19 cellular contexts compared by ENCODE assay signal in genomic region chr2:9660154-9660553, GRCh38. TPM values are rescaled to one million over a fixed set of nuclear protein-coding genes. Genes with fewer than 3 reads are reported as not detected.
DNase-seq lines count a peak whose midpoint lies in the region; ATAC-seq and TF ChIP-seq lines count a peak whose summit lies in the region.
"Had no signal": no experiment of that assay in that cellular context is flagged by ENCODE, and none has a peak within 500 bp of the region (broad histone marks: within the 10 kb centered on the region; RNA-seq: fewer than 3 reads in every experiment).

No MANE protein-coding gene starts in this region.

- peaks cover 4% of the 10 kb centered on the region; the same call in 1 of the 2 replicates for H3K9me2 ChIP-seq in GM23338 (ENCODE audit: insufficient read depth)

- H4K91ac ChIP-seq in neuronal stem cell (ENCODE audit: low read depth, low read length, poor library complexity), result no peak overlapping the region

- no peak overlapping the region for H2BK120ac ChIP-seq in neuronal stem cell (ENCODE audit: low read depth, low read length)

- DNase-seq in GM23338 (ENCODE audit: low spot score), result peak; percentile 6
- no peak for DNase-seq in T-helper 17 cell
- no peak for DNase-seq in neuronal stem cell (ENCODE audit: low spot score)
- DNase-seq in aorta, result peak in 1 of 2 donors; percentile 55
- no peak for DNase-seq in HPDE6-E6E7 (ENCODE audit: extremely low spot score)
- DNase-seq in stimulated activated naive CD4-positive, alpha-beta T cell (lab: John Stamatoyannopoulos, UW), result no peak
- DNase-seq in NCI-H1417 treated with DMSO at 0.1 percent for 48 hours (lab: John Stamatoyannopoulos, UW), result no peak
- DNase-seq: ACHN; BE2C; C1 segment of cervical spinal cord; CD4-positive, CD25-positive, alpha-beta regulatory T cell; CD8-positive, alpha-beta memory T cell; COR-L47; DMS 273 treated with DMSO at 0.1 percent for 48 hours; DMS53; DND-41; EL had no signal

- H2AK5ac ChIP-seq in neuronal stem cell (ENCODE audit: low read depth, low read length), result no peak overlapping the region

- ATAC-seq in GM23338 (peak; percentile 30; the same call in 1 of the 3 replicates), T-helper 17 cell (no peak), aorta (ENCODE audit: low FRiP score) (peak; percentile 36)
- ATAC-seq: GM12878 had no signal

- H3K4me3 ChIP-seq in GM23338 (no peak overlapping the region), neuronal stem cell (ENCODE audit: low read length in 2 of 2) (no peak overlapping the region), aorta (ENCODE audit: low read length in 2 of 2) (no peak overlapping the region)
- H3K4me3 ChIP-seq: GM12878, HAP-1 had no signal

- no peak overlapping the region for H3K9ac ChIP-seq in neuronal stem cell (ENCODE audit: low read depth, low read length, poor library complexity)

- H3K36me3 Mint-ChIP-seq in GM23338 (ENCODE audit: low read depth) (no peaks in the 10 kb centered on the region; the same call in 2 of the 3 replicates), T-helper 17 cell (ENCODE audit: low read depth) (no peaks in the 10 kb centered on the region)
- H3K36me3 Mint-ChIP-seq: CD4-positive, CD25-positive, alpha-beta regulatory T cell had no signal

- no peak for TF ChIP-seq CTCF in GM23338 (conservative IDR thresholded peaks at IDR 0.05; ENCODE audit: low read depth in 2 of 2)

- no CpG with 5 or more reads among the region's 15 CpGs for WGBS in neuronal stem cell (ENCODE audit: extremely low coverage in 2 of 2, insufficient read length in 2 of 2, insufficient replicate concordance in 1 of 2), 2 donors
- 89 to 91% methylated on average over 15 of the region's 15 CpGs for WGBS in aorta, 2 donors

- H2BK15ac ChIP-seq in neuronal stem cell (ENCODE audit: low read length), result no peak overlapping the region

- no peak overlapping the region for H3K23ac ChIP-seq in neuronal stem cell (ENCODE audit: low read depth, low read length, poor library complexity)

- H4K20me1 ChIP-seq in GM23338 (replicated peaks; ENCODE audit: insufficient read depth), result no peaks in the 10 kb centered on the region

- H3K36me3 ChIP-seq in GM23338 (ENCODE audit: insufficient read depth), result no peaks in the 10 kb centered on the region
- no peaks in the 10 kb centered on the region for H3K36me3 ChIP-seq in neuronal stem cell (replicated peaks in 1 of 2; ENCODE audit: control insufficient read depth in 2 of 2, insufficient read depth in 2 of 2, low read length in 2 of 2)
- H3K36me3 ChIP-seq in aorta (ENCODE audit: control insufficient read depth in 1 of 2, insufficient read depth in 2 of 2, low read length in 1 of 2), result no peaks in the 10 kb centered on the region
- H3K36me3 ChIP-seq: BE2C, HAP-1 had no signal

- H3K27ac Mint-ChIP-seq in GM23338, result no peak overlapping the region
- peak overlapping the region; percentile 53 for H3K27ac Mint-ChIP-seq in T-helper 17 cell

- no peaks in the 10 kb centered on the region for H3F3A ChIP-seq in GM23338 (replicated peaks; ENCODE audit: low read depth)

- no peaks in the 10 kb centered on the region for H3K9me3 Mint-ChIP-seq in GM23338
- H3K9me3 Mint-ChIP-seq: CD4-positive, CD25-positive, alpha-beta regulatory T cell; CD8-positive, alpha-beta memory T cell had no signal

- H3K27ac ChIP-seq in GM23338 (ENCODE audit: low read depth), result no peak overlapping the region
- H3K27ac ChIP-seq in neuronal stem cell (replicated peaks; ENCODE audit: low read length), result no peak overlapping the region
- no peak overlapping the region for H3K27ac ChIP-seq in aorta (ENCODE audit: low read depth in 1 of 2, low read length in 2 of 2)

- no peaks in the 10 kb centered on the region for H3K79me2 ChIP-seq in GM23338 (replicated peaks; ENCODE audit: insufficient read depth)

- H3K4me1 Mint-ChIP-seq in GM23338 (no peaks in the 10 kb centered on the region; the same call in 2 of the 3 replicates), T-helper 17 cell (peaks cover 45% of the 10 kb centered on the region)

- H2BK5ac ChIP-seq in neuronal stem cell (ENCODE audit: low read length), result no peak overlapping the region

- intact Hi-C loops in aorta (cut with DNase I), result no loop called here

- H3K4ac ChIP-seq in neuronal stem cell (ENCODE audit: low read length), result no peak overlapping the region

- peak overlapping the region; percentile 22 for H3K18ac ChIP-seq in neuronal stem cell (ENCODE audit: low read length)

- no peak overlapping the region for H2BK12ac ChIP-seq in neuronal stem cell (ENCODE audit: low read length)

- H3K27me3 ChIP-seq in GM23338 (ENCODE audit: insufficient read depth) (no peaks in the 10 kb centered on the region), neuronal stem cell (ENCODE audit: control insufficient read depth in 3 of 3, insufficient read depth in 3 of 3, low read depth in 1 of 3, low read length in 3 of 3) (peaks cover 0 to 12% (median 0%) of the 10 kb centered on the region in 3 experiments), aorta (ENCODE audit: control insufficient read depth in 1 of 2, insufficient read depth in 2 of 2, low read length in 1 of 2) (no peaks in the 10 kb centered on the region)
- H3K27me3 ChIP-seq: BE2C had no signal

- H3K9me3 ChIP-seq in T-helper 17 cell (ENCODE audit: control insufficient read depth, low read length, poor library complexity, severe bottlenecking) (no peaks in the 10 kb centered on the region), neuronal stem cell (replicated peaks in 1 of 2; ENCODE audit: control insufficient read depth in 2 of 2, insufficient read depth in 1 of 2, low read depth in 1 of 2, low read length in 2 of 2) (no peaks in the 10 kb centered on the region), aorta (ENCODE audit: control insufficient read depth, low read length) (no peaks in the 10 kb centered on the region)
- H3K9me3 ChIP-seq: BE2C, HAP-1 had no signal

- no peak overlapping the region for H4K8ac ChIP-seq in neuronal stem cell (ENCODE audit: low read depth, low read length)

- H3K4me3 Mint-ChIP-seq in GM23338 (no peak overlapping the region), T-helper 17 cell (no peak overlapping the region)
- H3K4me3 Mint-ChIP-seq: CD4-positive, CD25-positive, alpha-beta regulatory T cell had no signal

- no peaks in the 10 kb centered on the region for H3K79me1 ChIP-seq in neuronal stem cell (ENCODE audit: low read depth, low read length)

- H3K14ac ChIP-seq in neuronal stem cell (ENCODE audit: low read length), result no peak overlapping the region

- H2AFZ ChIP-seq in GM23338, result no peak overlapping the region
- H2AFZ ChIP-seq in neuronal stem cell (ENCODE audit: low read length), result no peak overlapping the region

- H3K4me1 ChIP-seq in GM23338 (ENCODE audit: insufficient read depth), result no peaks in the 10 kb centered on the region
- peaks cover 0 to 8% of the 10 kb centered on the region in 2 donors for H3K4me1 ChIP-seq in neuronal stem cell (ENCODE audit: control insufficient read depth in 2 of 2, insufficient read depth in 1 of 2, low read depth in 1 of 2, low read length in 2 of 2)
- H3K4me1 ChIP-seq in aorta (ENCODE audit: control insufficient read depth in 1 of 2, insufficient read depth in 2 of 2, low read length in 2 of 2), result no peaks in the 10 kb centered on the region
- H3K4me1 ChIP-seq: BE2C had no signal

- H3K27me3 Mint-ChIP-seq in GM23338 (ENCODE audit: insufficient read depth, low read depth, poor library complexity) (peaks cover 9% of the 10 kb centered on the region), T-helper 17 cell (no peaks in the 10 kb centered on the region)

- no peak overlapping the region for H3K4me2 ChIP-seq in GM23338
- H3K4me2 ChIP-seq in neuronal stem cell (ENCODE audit: insufficient read depth, low read length, poor library complexity, severe bottlenecking), result no peak overlapping the region

TF ChIP-seq in GM23338, 12 proteins besides CTCF, POLR2A, EP300 and RAD21 (continues in another document):
- TF ChIP-seq CREB1 (CRISPR knock-in tag; IDR thresholded peaks at IDR 0.05; ENCODE audit: low read depth) (no peak), NANOG (IDR thresholded peaks at IDR 0.05; ENCODE audit: borderline replicate concordance) (no peak)

RNA-seq across cellular contexts. Expression of gene YWHAQ, which starts 29.4 kb away (rescaled TPM):
- total RNA-seq in GM23338 (2014; rRNA removed; shearing (Covaris generic)), result 464 and 490 TPM in 2 replicates
- 248 and 295 TPM in 2 replicates for polyA plus RNA-seq in GM23338 (2016; fragmentation: Nextera tagmentation; extraction: Ambion mirVana)
- 100 to 1,000 TPM; 176 to 189 TPM for total RNA-seq in T-helper 17 cell
- 433 TPM for polyA plus RNA-seq in neuronal stem cell (2013, experiment 1 of 2)
- polyA plus RNA-seq in neuronal stem cell (2013, experiment 2 of 2), result 430 TPM
- total RNA-seq in aorta, result 100 to 1,000 TPM; 182 to 226 TPM
- polyA plus RNA-seq in aorta, result 100 to 1,000 TPM; 175 to 241 TPM
